In genomic region chr21:25845729-25846256, GRCh38 we compare ENCODE assay signal across 16 cellular contexts.
A peak's percentile ranks its signal among the peaks of the same experiment; 100 is the strongest.
DNase-seq lines count a peak whose midpoint lies in the region; ATAC-seq and TF ChIP-seq lines count a peak whose summit lies in the region.
"Had no signal": no experiment of that assay in that cellular context is flagged by ENCODE, and none has a peak within 500 bp of the region (broad histone marks: within the 10 kb centered on the region; RNA-seq: fewer than 3 reads in every experiment).

No MANE protein-coding gene starts in this region.

- no peak overlapping the region for H3K4me3 ChIP-seq in hepatocyte
- H3K4me3 ChIP-seq: K562, psoas muscle, upper lobe of left lung had no signal

- no peaks in the 10 kb centered on the region for H4K20me1 ChIP-seq in hepatocyte (ENCODE audit: insufficient read depth, poor library complexity, severe bottlenecking)

- TF ChIP-seq CTCF in hepatocyte (IDR thresholded peaks at IDR 0.05; ENCODE audit: poor library complexity), result no peak

- WGBS in hepatocyte (ENCODE audit: low lambda C conversion rate, missing lambda C conversion rate), result 36% methylated on average over 5 of the region's 5 CpGs

- H3K36me3 ChIP-seq in hepatocyte (replicated peaks; ENCODE audit: insufficient read depth, low read depth), result no peaks in the 10 kb centered on the region
- H3K36me3 ChIP-seq: upper lobe of left lung had no signal

- no peaks in the 10 kb centered on the region for H3K9me3 ChIP-seq in hepatocyte (ENCODE audit: low read depth)
- H3K9me3 ChIP-seq: psoas muscle, upper lobe of left lung had no signal

- no peaks in the 10 kb centered on the region for H3K9me2 ChIP-seq in hepatocyte (replicated peaks; ENCODE audit: insufficient read depth)

- peaks cover 11% of the 10 kb centered on the region for H3K4me1 ChIP-seq in hepatocyte (ENCODE audit: insufficient read depth)
- H3K4me1 ChIP-seq: psoas muscle, upper lobe of left lung had no signal

- H3K4me2 ChIP-seq in hepatocyte, result peak overlapping the region; percentile 17

- H3K79me2 ChIP-seq in hepatocyte, result no peaks in the 10 kb centered on the region

- peak; percentile 32 for DNase-seq in GM04504 (ENCODE audit: low read depth)
- no peak for DNase-seq in hepatocyte (ENCODE audit: low spot score)
- no peak for DNase-seq in ecto neural progenitor cell (ENCODE audit: low spot score)
- DNase-seq in hypothalamus (lab: John Stamatoyannopoulos, UW), result no peak
- no peak for DNase-seq in left cardiac atrium
- DNase-seq: activated B cell treated with CpG ODN at 0.5 μM for 24 hours, amniotic stem cell, NCI-H1417, NCI-H510A, psoas muscle, SW 1271, upper lobe of left lung had no signal

- no peak overlapping the region for H2AFZ ChIP-seq in hepatocyte

- H3K27ac ChIP-seq in hepatocyte, result peak overlapping the region; percentile 0
- H3K27ac ChIP-seq: psoas muscle, upper lobe of left lung had no signal

- no peaks in the 10 kb centered on the region for H3K27me3 ChIP-seq in hepatocyte
- H3K27me3 ChIP-seq: upper lobe of left lung had no signal

- intact Hi-C loops in left cardiac atrium (cut with DNase I), result no loop called here

- peak; percentile 72 for ATAC-seq in GM18520 (IDR thresholded peaks at IDR 0.05; ENCODE audit: unreplicated experiment)
- ATAC-seq in HG03439 (IDR thresholded peaks at IDR 0.05; ENCODE audit: unreplicated experiment), result peak; percentile 54
- ATAC-seq in left cardiac atrium, result no peak
- ATAC-seq: K562, left lobe of liver, psoas muscle had no signal

Comparison
In these comparisons a context has a peak if more than half of its experiments do, and no peak if none do; other contexts are left out.
1. ATAC-seq: peak in GM18520 (single experiment) and HG03439 (single experiment); none in left cardiac atrium (0 of 2).